In genomic region chr7:2575733-2576350, GRCh38 we compare ENCODE assay signal across 27 cellular contexts. TPM values are rescaled to one million over a fixed set of nuclear protein-coding genes. Genes with fewer than 3 reads are reported as not detected.
DNase-seq lines count a peak whose midpoint lies in the region; ATAC-seq and TF ChIP-seq lines count a peak whose summit lies in the region.
"Had no signal": no experiment of that assay in that cellular context is flagged by ENCODE, and none has a peak within 500 bp of the region (broad histone marks: within the 10 kb centered on the region; RNA-seq: fewer than 3 reads in every experiment).

No MANE protein-coding gene starts in this region.

- H3K36me3 Mint-ChIP-seq in endodermal cell (ENCODE audit: low read depth) = peaks cover 32% of the 10 kb centered on the region
- H3K36me3 Mint-ChIP-seq in neural progenitor cell = peaks cover 24% of the 10 kb centered on the region
- H3K36me3 Mint-ChIP-seq in activated CD8-positive, alpha-beta T cell treated with anti-CD3 and anti-CD28 coated beads, Interleukin-2, amount 10 ng/mL, durations not matched to agents 7 days and 5 days (ENCODE audit: low read depth) = peaks cover 10% of the 10 kb centered on the region

- H3K27me3 Mint-ChIP-seq in endodermal cell (ENCODE audit: insufficient read depth) = no peaks in the 10 kb centered on the region
- no peaks in the 10 kb centered on the region for H3K27me3 Mint-ChIP-seq in neural progenitor cell (ENCODE audit: insufficient read depth, low read depth)
- H3K27me3 Mint-ChIP-seq in activated CD8-positive, alpha-beta T cell treated with anti-CD3 and anti-CD28 coated beads, Interleukin-2, amount 10 ng/mL, durations not matched to agents 7 days and 5 days (ENCODE audit: low read depth) = no peaks in the 10 kb centered on the region
- H3K27me3 Mint-ChIP-seq: activated CD8-positive, alpha-beta T cell treated with anti-CD3 and anti-CD28 coated beads for 36 hours; activated naive CD8-positive, alpha-beta T cell treated with anti-CD3 and anti-CD28 coated beads, Interleukin-2, amount 50 U/mL, for 24 hours; IgD-negative memory B cell; type B pancreatic cell had no signal

- H4K20me1 ChIP-seq in BLaER1 (no peaks in the 10 kb centered on the region), neural progenitor cell (ENCODE audit: low read depth) (peaks cover 6% of the 10 kb centered on the region)

- H3K4me1 Mint-ChIP-seq in endodermal cell (peaks cover 12% of the 10 kb centered on the region), neural progenitor cell (peaks cover 15% of the 10 kb centered on the region)
- H3K4me1 Mint-ChIP-seq in activated CD8-positive, alpha-beta T cell treated with anti-CD3 and anti-CD28 coated beads, Interleukin-2, amount 10 ng/mL, durations not matched to agents 7 days and 5 days (ENCODE audit: low read depth) = peaks cover 23% of the 10 kb centered on the region
- H3K4me1 Mint-ChIP-seq: IgD-negative memory B cell had no signal

- CTCF ChIA-PET in activated CD8-positive, alpha-beta T cell treated with anti-CD3 and anti-CD28 coated beads, Interleukin-2, amount 10 ng/mL, durations not matched to agents 7 days and 5 days (lab: Charles Lee) = interaction anchor here (0.7 to 1.3 kb wide), 2 partner anchors 9 to 33 kb away, joined by 3 read pairs; no protein-coding TSS in a partner anchor

- peak overlapping the region; percentile 10 for H3K27ac Mint-ChIP-seq in endodermal cell
- H3K27ac Mint-ChIP-seq in neural progenitor cell = peak overlapping the region; percentile 80
- H3K27ac Mint-ChIP-seq in activated CD8-positive, alpha-beta T cell treated with anti-CD3 and anti-CD28 coated beads, Interleukin-2, amount 10 ng/mL, durations not matched to agents 7 days and 5 days = no peak overlapping the region
- H3K27ac Mint-ChIP-seq: activated CD8-positive, alpha-beta T cell treated with anti-CD3 and anti-CD28 coated beads for 36 hours; activated naive CD8-positive, alpha-beta T cell treated with anti-CD3 and anti-CD28 coated beads, Interleukin-2, amount 50 U/mL, for 24 hours; type B pancreatic cell had no signal

- POLR2A ChIA-PET in activated CD8-positive, alpha-beta T cell treated with anti-CD3 and anti-CD28 coated beads, Interleukin-2, amount 10 ng/mL, durations not matched to agents 7 days and 5 days (lab: Charles Lee) = no interaction called here

- H3K4me1 ChIP-seq in BLaER1 (peaks cover 89% of the 10 kb centered on the region), endodermal cell (ENCODE audit: control insufficient read depth, insufficient read depth, low read length) (peaks cover 7% of the 10 kb centered on the region), neural progenitor cell (peaks cover 8% of the 10 kb centered on the region)
- H3K4me1 ChIP-seq: gastrocnemius medialis had no signal

- H2AFZ ChIP-seq in neural progenitor cell (replicated peaks) = no peak overlapping the region
- H2AFZ ChIP-seq: PC-9 had no signal

- H3K79me2 ChIP-seq in neural progenitor cell (ENCODE audit: low read depth) = no peaks in the 10 kb centered on the region

- 0 out of 2 replicates have a peak, but pooled peaks cover 5% of the 10 kb centered on the region for H3K27me3 ChIP-seq in BLaER1
- no peaks in the 10 kb centered on the region for H3K27me3 ChIP-seq in endodermal cell (ENCODE audit: control insufficient read depth, insufficient read depth, low read length, poor library complexity, severe bottlenecking)
- H3K27me3 ChIP-seq in neural progenitor cell = no peaks in the 10 kb centered on the region
- H3K27me3 ChIP-seq: gastrocnemius medialis, neutrophil had no signal

- WGBS in endodermal cell (ENCODE audit: insufficient coverage in 1 of 2, insufficient read length in 1 of 2), 2 experiments = 86 to 96% methylated on average over 11 to 21 of the region's 21 CpGs

- peak; percentile 16 for DNase-seq in MV-4-11 (lab: John Stamatoyannopoulos, UW)
- DNase-seq in endodermal cell = no peak
- no peak for DNase-seq in neural progenitor cell (ENCODE audit: low spot score)
- no peak for DNase-seq in NCI-H510A treated with DMSO at 0.1 percent for 48 hours (lab: John Stamatoyannopoulos, UW)
- DNase-seq in activated CD8-positive, alpha-beta T cell treated with anti-CD3 and anti-CD28 coated beads, Interleukin-2, amount 10 ng/mL, durations not matched to agents 7 days and 5 days = no peak
- DNase-seq: activated CD8-positive, alpha-beta T cell treated with anti-CD3 and anti-CD28 coated beads for 36 hours; activated gamma-delta T cell treated with Interleukin-2 at 50 U/mL for 16 hours; activated naive CD8-positive, alpha-beta T cell treated with anti-CD3 and anti-CD28 coated beads, Interleukin-2, amount 50 U/mL, for 24 hours; Calu3; effector memory CD4-positive, alpha-beta T cell; gastrocnemius medialis; mammary epithelial cell; NCI-H1048; NCI-H1694 treated with DMSO at 0.1 percent for 48 hours; NCI-H526 treated with DMSO at 0.1 percent for 48 hours; PC-9; Right ventricle myocardium superior; small intestine; stimulated activated CD4-positive, alpha-beta T cell treated with anti-CD3 and anti-CD28 coated beads, Interleukin-1b, Interleukin-23, amount 100 ng/mL, for 48 hours; T-helper 2 cell had no signal

- H3F3A ChIP-seq in neural progenitor cell (ENCODE audit: low read depth) = peaks cover 7% of the 10 kb centered on the region

- H3K4me2 ChIP-seq in BLaER1 (peak overlapping the region; percentile 98), neural progenitor cell (no peak overlapping the region)
- H3K4me2 ChIP-seq: PC-9 had no signal

- H3K9me3 Mint-ChIP-seq in endodermal cell = no peaks in the 10 kb centered on the region
- no peaks in the 10 kb centered on the region for H3K9me3 Mint-ChIP-seq in neural progenitor cell
- no peaks in the 10 kb centered on the region for H3K9me3 Mint-ChIP-seq in activated CD8-positive, alpha-beta T cell treated with anti-CD3 and anti-CD28 coated beads, Interleukin-2, amount 10 ng/mL, durations not matched to agents 7 days and 5 days (ENCODE audit: insufficient read depth)
- H3K9me3 Mint-ChIP-seq: activated CD8-positive, alpha-beta T cell treated with anti-CD3 and anti-CD28 coated beads for 36 hours; activated naive CD8-positive, alpha-beta T cell treated with anti-CD3 and anti-CD28 coated beads, Interleukin-2, amount 50 U/mL, for 24 hours; IgD-negative memory B cell; type B pancreatic cell had no signal

- H3K4me3 ChIP-seq in BLaER1 (peak overlapping the region; percentile 66), endodermal cell (ENCODE audit: low read length) (no peak overlapping the region), neural progenitor cell (no peak overlapping the region)
- H3K4me3 ChIP-seq: coronary artery, gastrocnemius medialis, PC-9 had no signal

- H3K4me3 Mint-ChIP-seq in endodermal cell (no peak overlapping the region), neural progenitor cell (no peak overlapping the region)
- H3K4me3 Mint-ChIP-seq in activated CD8-positive, alpha-beta T cell treated with anti-CD3 and anti-CD28 coated beads, Interleukin-2, amount 10 ng/mL, durations not matched to agents 7 days and 5 days = no peak overlapping the region
- H3K4me3 Mint-ChIP-seq: activated CD8-positive, alpha-beta T cell treated with anti-CD3 and anti-CD28 coated beads for 36 hours; activated naive CD8-positive, alpha-beta T cell treated with anti-CD3 and anti-CD28 coated beads, Interleukin-2, amount 50 U/mL, for 24 hours; IgD-negative memory B cell; type B pancreatic cell had no signal

- no peak for TF ChIP-seq CTCF in endodermal cell (conservative IDR thresholded peaks at IDR 0.05)
- no peak for TF ChIP-seq CTCF in neural progenitor cell (IDR thresholded peaks at IDR 0.05)

- H3K9me3 ChIP-seq in BLaER1 (no peaks in the 10 kb centered on the region), endodermal cell (ENCODE audit: control insufficient read depth, low read length) (no peaks in the 10 kb centered on the region), neural progenitor cell (ENCODE audit: low read depth) (no peaks in the 10 kb centered on the region)
- H3K9me3 ChIP-seq: gastrocnemius medialis, neutrophil had no signal

- peaks cover 19% of the 10 kb centered on the region; the same call in 1 of the 2 replicates for H3K36me3 ChIP-seq in BLaER1
- H3K36me3 ChIP-seq in endodermal cell (ENCODE audit: control insufficient read depth, insufficient read depth, low read length) = peaks cover 17% of the 10 kb centered on the region
- H3K36me3 ChIP-seq in neural progenitor cell = no peaks in the 10 kb centered on the region

- H3K9ac ChIP-seq in BLaER1 (peak overlapping the region; percentile 81), endodermal cell (ENCODE audit: extremely low read depth, low read length, poor library complexity, severe bottlenecking) (no peak overlapping the region), neural progenitor cell (no peak overlapping the region)

- H3K27ac ChIP-seq in BLaER1 (peak overlapping the region; percentile 89), endodermal cell (ENCODE audit: low read depth, low read length) (no peak overlapping the region), neural progenitor cell (no peak overlapping the region)
- H3K27ac ChIP-seq: coronary artery, gastrocnemius medialis, neutrophil, PC-9 had no signal

- ATAC-seq in HG03097 (IDR thresholded peaks at IDR 0.05; ENCODE audit: low FRiP score, unreplicated experiment) (no peak), GM18511 (IDR thresholded peaks at IDR 0.05; ENCODE audit: unreplicated experiment) (no peak)
- no peak for ATAC-seq in activated CD8-positive, alpha-beta T cell treated with anti-CD3 and anti-CD28 coated beads, Interleukin-2, amount 10 ng/mL, durations not matched to agents 7 days and 5 days
- ATAC-seq: activated CD8-positive, alpha-beta T cell treated with anti-CD3 and anti-CD28 coated beads for 36 hours; activated naive CD8-positive, alpha-beta T cell treated with anti-CD3 and anti-CD28 coated beads, Interleukin-2, amount 50 U/mL, for 24 hours; gastrocnemius medialis had no signal

RNA-seq across cellular contexts. Expression of gene IQCE, which starts 17.1 kb away (rescaled TPM):
- total RNA-seq in endodermal cell (10 to 100 TPM; 15.4 to 20.8 TPM), neural progenitor cell (ENCODE audit: low replicate concordance) (4.6 and 10.1 TPM in 2 replicates)
- 15.7 TPM for polyA plus RNA-seq in endodermal cell (2013, experiment 1 of 2)
- 13.5 TPM for polyA plus RNA-seq in endodermal cell (2013, experiment 2 of 2)
- 10 to 100 TPM; 11.6 to 12.4 TPM for total RNA-seq in activated CD8-positive, alpha-beta T cell treated with anti-CD3 and anti-CD28 coated beads, Interleukin-2, amount 10 ng/mL, durations not matched to agents 7 days and 5 days

RNA-seq across cellular contexts. Expression of gene BRAT1, which starts 20.5 kb away (rescaled TPM):
- 10 to 100 TPM; 42.1 to 42.7 TPM for total RNA-seq in endodermal cell
- polyA plus RNA-seq in endodermal cell (2013, experiment 1 of 2) = 46.3 TPM
- polyA plus RNA-seq in endodermal cell (2013, experiment 2 of 2) = 42.2 TPM
- 9.3 and 52.2 TPM in 2 replicates for total RNA-seq in neural progenitor cell (ENCODE audit: low replicate concordance)
- 10 to 100 TPM; 39.4 to 40.7 TPM for total RNA-seq in activated CD8-positive, alpha-beta T cell treated with anti-CD3 and anti-CD28 coated beads, Interleukin-2, amount 10 ng/mL, durations not matched to agents 7 days and 5 days

RNA-seq across cellular contexts. Expression of gene TTYH3, which starts 55.9 kb away (rescaled TPM):
- total RNA-seq in endodermal cell = 100 to 1,000 TPM; 145 to 152 TPM
- polyA plus RNA-seq in endodermal cell (2013, experiment 1 of 2) = 164 TPM
- polyA plus RNA-seq in endodermal cell (2013, experiment 2 of 2) = 151 TPM
- 13.2 and 60.0 TPM in 2 replicates for total RNA-seq in neural progenitor cell (ENCODE audit: low replicate concordance)
- total RNA-seq in activated CD8-positive, alpha-beta T cell treated with anti-CD3 and anti-CD28 coated beads, Interleukin-2, amount 10 ng/mL, durations not matched to agents 7 days and 5 days = 10 to 100 TPM; 37.0 to 37.7 TPM

RNA-seq across cellular contexts. Expression of gene LFNG, which starts 56.3 kb away (rescaled TPM):
- 10 to 100 TPM; 16.0 to 47.2 TPM for total RNA-seq in endodermal cell
- 54.6 TPM for polyA plus RNA-seq in endodermal cell (2013, experiment 1 of 2)
- 43.4 TPM for polyA plus RNA-seq in endodermal cell (2013, experiment 2 of 2)
- total RNA-seq in neural progenitor cell (ENCODE audit: low replicate concordance) = 58.0 and 177 TPM in 2 replicates
- 100 to 1,000 TPM; 134 to 136 TPM for total RNA-seq in activated CD8-positive, alpha-beta T cell treated with anti-CD3 and anti-CD28 coated beads, Interleukin-2, amount 10 ng/mL, durations not matched to agents 7 days and 5 days
